8 cellular contexts compared by ENCODE assay signal in the genomic region with DNA sequence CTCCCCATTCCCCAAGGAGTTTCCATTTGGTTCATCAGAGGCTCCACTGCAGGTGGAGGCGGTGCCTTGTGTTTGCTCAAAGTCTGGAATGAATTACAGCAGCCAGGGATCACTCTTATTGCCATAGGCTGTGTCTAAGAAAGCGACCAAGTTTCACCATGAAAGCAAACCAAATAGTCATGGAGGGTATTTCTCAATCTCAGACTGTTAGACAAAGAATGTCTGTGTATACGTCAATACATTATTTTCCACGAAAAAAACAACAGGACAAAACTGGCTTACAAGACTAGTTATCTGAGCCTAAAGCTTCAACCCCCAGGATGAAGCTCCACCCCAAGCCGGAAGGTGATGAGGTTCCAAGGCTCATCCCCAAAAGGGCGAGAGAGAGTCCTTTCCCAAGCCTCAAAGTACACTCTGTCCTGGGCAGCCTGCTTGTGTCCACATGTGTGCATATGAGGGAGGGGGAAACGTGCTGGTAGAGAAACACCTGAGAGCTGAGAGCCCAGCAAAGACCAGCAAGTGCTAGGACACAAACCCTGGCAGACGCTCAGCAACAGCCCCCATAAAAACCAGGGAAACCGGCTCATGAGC. TPM values are rescaled to one million over a fixed set of nuclear protein-coding genes. Genes with fewer than 3 reads are reported as not detected.
DNase-seq lines count a peak whose midpoint lies in the region; ATAC-seq, FAIRE-seq and TF ChIP-seq lines count a peak whose summit lies in the region.

No MANE protein-coding gene starts in this region.

- 43 to 48% methylated on average over 9 of the region's 9 CpGs for WGBS in heart right ventricle, 2 donors
- WGBS in small intestine, 3 donors = 25 to 50% (median 39%) methylated on average over 9 of the region's 9 CpGs

- H3K27ac ChIP-seq in heart right ventricle (peak overlapping the region; percentile 92 to 100 (median 100)), small intestine (ENCODE audit: low read depth in 1 of 2, low read length in 1 of 2) (peak overlapping the region; percentile 34 to 94)

- CTCF ChIA-PET in activated CD4-positive, alpha-beta memory T cell treated with anti-CD3 and anti-CD28 coated beads for 36 hours (lab: Charles Lee) = interaction anchor here (1.5 to 3.7 kb wide), 3 partner anchors 8 to 63 kb away, joined by 5 to 16 read pairs (median 11); no protein-coding TSS in a partner anchor

- no peaks in the 10 kb centered on the region for H3K9me3 Mint-ChIP-seq in activated CD4-positive, alpha-beta memory T cell treated with anti-CD3 and anti-CD28 coated beads for 36 hours

- DNase-seq in GM06990 (ENCODE audit: extremely low read depth, insufficient read length) (no peak), heart right ventricle (no peak), small intestine (peak; percentile 52), RPMI8226 (no peak), retina (no peak), GM13976 (ENCODE audit: low spot score) (no peak), iPS-NIHi7 (ENCODE audit: extremely low spot score) (no peak)
- no peak for DNase-seq in activated CD4-positive, alpha-beta memory T cell treated with anti-CD3 and anti-CD28 coated beads for 36 hours

- no peaks in the 10 kb centered on the region for H3K36me3 ChIP-seq in GM06990 (ENCODE audit: control insufficient read depth, insufficient read depth, low read length)
- no peaks in the 10 kb centered on the region for H3K36me3 ChIP-seq in heart right ventricle
- H3K36me3 ChIP-seq in small intestine (ENCODE audit: control insufficient read depth in 2 of 2, insufficient read depth in 2 of 2, low read length in 2 of 2) = no peaks in the 10 kb centered on the region

- no peaks in the 10 kb centered on the region for H3K9me3 ChIP-seq in heart right ventricle
- H3K9me3 ChIP-seq in small intestine (ENCODE audit: control insufficient read depth, low read depth) = no peaks in the 10 kb centered on the region

- no peaks in the 10 kb centered on the region for H3K27me3 Mint-ChIP-seq in activated CD4-positive, alpha-beta memory T cell treated with anti-CD3 and anti-CD28 coated beads for 36 hours

- H3K4me1 ChIP-seq in heart right ventricle (peaks cover 47 to 89% (median 81%) of the 10 kb centered on the region in 9 donors), small intestine (ENCODE audit: control insufficient read depth in 2 of 2, insufficient read depth in 1 of 2, low read depth in 1 of 2, low read length in 1 of 2) (peaks cover 32 to 47% of the 10 kb centered on the region in 2 donors)

- no peak for FAIRE-seq in small intestine (lab: Jason Lieb, UNC)

- POLR2A ChIA-PET in activated CD4-positive, alpha-beta memory T cell treated with anti-CD3 and anti-CD28 coated beads for 36 hours (lab: Charles Lee) = interaction anchor here (4.0 kb wide), 1 partner anchor 11 kb away, joined by 17 read pairs; no protein-coding TSS in a partner anchor

- H3K36me3 Mint-ChIP-seq in activated CD4-positive, alpha-beta memory T cell treated with anti-CD3 and anti-CD28 coated beads for 36 hours = peaks cover 19% of the 10 kb centered on the region

- H3K4me1 Mint-ChIP-seq in activated CD4-positive, alpha-beta memory T cell treated with anti-CD3 and anti-CD28 coated beads for 36 hours (ENCODE audit: low read depth) = peaks cover 74% of the 10 kb centered on the region

- in situ Hi-C loops in GM13976 (cut with MboI; ENCODE audit: low sequenced_read_pairs, unreplicated experiment) = no loop called here

- intact Hi-C loops in activated CD4-positive, alpha-beta memory T cell treated with anti-CD3 and anti-CD28 coated beads for 36 hours (cut with micrococcal nuclease) = loop anchor here (5.0 kb wide), 3 partner anchors 144 to 591 kb away; partner anchors contain the start of genes AQP3 and NDUFB6
- intact Hi-C loops in heart right ventricle (cut with DNase I) = loop anchor here in 1 of 10 donors (10.0 kb wide), 1 partner anchor 58 kb away; no protein-coding TSS in a partner anchor

- peak overlapping the region; percentile 97 for H3K27ac Mint-ChIP-seq in activated CD4-positive, alpha-beta memory T cell treated with anti-CD3 and anti-CD28 coated beads for 36 hours

- ATAC-seq in heart right ventricle = peak in 1 of 8 donors; percentile 10

- TF ChIP-seq CTCF in GM06990 (IDR thresholded peaks at IDR 0.05; ENCODE audit: insufficient read depth, low read length, poor library complexity, severe bottlenecking) (no peak), heart right ventricle (IDR thresholded peaks at IDR 0.05) (no peak), GM13976 (IDR thresholded peaks at IDR 0.05; ENCODE audit: borderline replicate concordance, control extremely low read depth, extremely low read depth, insufficient read depth, missing control alignments) (no peak)

- H3K27me3 ChIP-seq in GM06990 (replicated peaks; ENCODE audit: control insufficient read depth, insufficient read depth, low read length) = no peaks in the 10 kb centered on the region
- no peaks in the 10 kb centered on the region for H3K27me3 ChIP-seq in heart right ventricle
- H3K27me3 ChIP-seq in small intestine (ENCODE audit: control insufficient read depth in 2 of 2, insufficient read depth in 2 of 2, low read length in 2 of 2) = no peaks in the 10 kb centered on the region

- peak overlapping the region; percentile 16; the same call in 1 of the 2 replicates for H3K4me3 ChIP-seq in GM06990 (replicated peaks; ENCODE audit: low read depth, low read length)
- peak overlapping the region in 8 of 10 donors; percentile 74 to 100 (median 96) for H3K4me3 ChIP-seq in heart right ventricle
- no peak overlapping the region for H3K4me3 ChIP-seq in small intestine (ENCODE audit: low read depth in 1 of 2, low read length in 2 of 2)

- peak overlapping the region; percentile 28 for H3K4me3 Mint-ChIP-seq in activated CD4-positive, alpha-beta memory T cell treated with anti-CD3 and anti-CD28 coated beads for 36 hours

RNA-seq across cellular contexts. Expression of gene B4GALT1, which starts 4.3 kb away (rescaled TPM):
- total RNA-seq in activated CD4-positive, alpha-beta memory T cell treated with anti-CD3 and anti-CD28 coated beads for 36 hours = 10 to 100 TPM; 76.6 to 78.0 TPM
- 100 to 1,000 TPM in 1 of 10 donors, 10 to 100 TPM in 9; 30.0 to 117 (median 43.1) TPM for total RNA-seq in heart right ventricle
- polyA plus RNA-seq in heart right ventricle (10 to 100 TPM; 14.8 to 29.0 TPM), small intestine (10 to 100 TPM; 11.9 to 49.6 (median 14.9) TPM)

Comparison
In these comparisons a context has a peak if more than half of its experiments do, and no peak if none do; other contexts are left out.
1. H3K4me3 ChIP-seq: peak in GM06990 (single experiment) and heart right ventricle (8 of 10); none in small intestine (0 of 2).